In the genomic region with DNA sequence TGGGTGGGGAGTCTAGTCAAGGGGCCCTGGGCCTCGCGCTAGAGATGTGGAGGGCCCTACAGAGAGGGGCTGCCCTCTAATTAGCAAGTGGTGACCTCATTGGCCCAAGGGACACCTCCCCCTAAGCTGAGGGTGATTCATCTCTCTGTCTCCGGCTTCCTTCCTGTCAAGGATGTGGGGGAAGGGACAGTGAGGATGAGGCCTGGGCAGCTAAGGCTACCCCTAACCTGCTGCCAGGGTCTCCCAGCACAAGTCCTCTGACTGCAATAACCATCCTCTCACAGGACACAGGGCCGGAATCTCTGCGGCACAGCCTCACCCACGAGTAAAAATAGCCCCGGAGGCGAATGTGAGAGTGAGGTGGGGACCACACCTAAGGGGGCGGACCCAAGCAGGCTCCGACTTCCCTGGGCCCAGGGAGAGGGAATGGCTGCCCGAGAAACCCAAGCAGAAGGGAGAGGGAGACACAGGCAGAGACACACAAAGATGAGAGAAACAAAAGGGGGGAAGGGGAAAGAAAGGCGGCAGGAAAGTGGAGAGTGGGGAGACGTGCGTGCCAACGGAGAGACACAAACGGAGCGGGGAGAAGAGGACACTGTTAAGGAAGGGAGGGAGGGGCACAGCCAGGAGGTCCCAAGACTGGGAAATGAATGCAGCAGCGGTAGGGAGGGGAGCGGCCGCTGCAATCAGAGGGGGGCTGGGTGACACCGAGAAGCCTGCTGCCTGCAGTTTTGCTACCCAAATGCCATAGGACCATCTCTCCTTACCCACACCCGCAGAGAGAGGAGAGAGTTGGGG, we compare ENCODE assay signal across 8 cellular contexts. TPM values are rescaled to one million over a fixed set of nuclear protein-coding genes. Genes with fewer than 3 reads are reported as not detected.
DNase-seq lines count a peak whose midpoint lies in the region; ATAC-seq and TF ChIP-seq lines count a peak whose summit lies in the region.

No MANE protein-coding gene starts in this region.

- H3K27ac Mint-ChIP-seq in HFFc6, result peak overlapping the region; percentile 92
- peak overlapping the region; percentile 93 for H3K27ac Mint-ChIP-seq in activated naive CD8-positive, alpha-beta T cell treated with anti-CD3 and anti-CD28 coated beads, Interleukin-2, amount 10 ng/mL, durations not matched to agents 7 days and 5 days

- TF ChIP-seq RAD21 in SK-N-SH (IDR thresholded peaks at IDR 0.05; ENCODE audit: low read length), result no peak

- in situ Hi-C loops in Caki2 (cut with HindIII; ENCODE audit: low pct_unique_long_range_greater_than_20kb, low sequenced_read_pairs), result no loop called here

- CTCF ChIA-PET in SK-N-SH (lab: Yijun Ruan, JAX), result interaction anchor here (1.0 to 5.5 kb wide), 5 partner anchors 31 to 96 kb away, joined by 3 to 23 read pairs (median 5); partner anchors contain the start of gene VARS1

- H2AFZ ChIP-seq in SK-N-SH (ENCODE audit: low read depth), result no peak overlapping the region

- H3F3A ChIP-seq in SK-N-SH (replicated peaks; ENCODE audit: insufficient read depth), result peaks cover 60% of the 10 kb centered on the region

- H3K4me1 Mint-ChIP-seq in HFFc6 (ENCODE audit: low read depth), result peaks cover 75% of the 10 kb centered on the region
- H3K4me1 Mint-ChIP-seq in activated naive CD8-positive, alpha-beta T cell treated with anti-CD3 and anti-CD28 coated beads, Interleukin-2, amount 10 ng/mL, durations not matched to agents 7 days and 5 days, result peaks cover 54% of the 10 kb centered on the region

- H3K27ac ChIP-seq in SK-N-SH (ENCODE audit: low read depth in 2 of 2, low read length in 1 of 2) (peak overlapping the region; percentile 88 to 90), right atrium auricular region (peak overlapping the region; percentile 93 to 96), sigmoid colon (peak overlapping the region; percentile 92 to 98 (median 94))

- POLR2A ChIA-PET in SK-N-SH (lab: Yijun Ruan, JAX), result interaction anchor here (1.3 to 2.1 kb wide), 4 partner anchors 32 to 100 kb away, joined by 4 to 6 read pairs (median 4); partner anchors contain the start of genes ABHD16A, HSPA1A and HSPA1L
- POLR2A ChIA-PET in activated naive CD8-positive, alpha-beta T cell treated with anti-CD3 and anti-CD28 coated beads, Interleukin-2, amount 10 ng/mL, durations not matched to agents 7 days and 5 days (lab: Charles Lee), result interaction anchor here (0.6 to 7.6 kb wide), 17 partner anchors 8 to 194 kb away, joined by 3 to 137 read pairs (median 10); partner anchors contain the start of genes ABHD16A, CSNK2B, DDAH2 and GPANK1

- H4K20me1 ChIP-seq in SK-N-SH (ENCODE audit: insufficient read depth), result peaks cover 21% of the 10 kb centered on the region

- TF ChIP-seq EP300 in SK-N-SH (IDR thresholded peaks at IDR 0.05; ENCODE audit: borderline replicate concordance in 1 of 2, low read depth in 1 of 2, low read length in 1 of 2), result no peak
- no peak for TF ChIP-seq EP300 in sigmoid colon (IDR thresholded peaks at IDR 0.05)

- H3K4me1 ChIP-seq in SK-N-SH (ENCODE audit: control insufficient read depth in 1 of 2, insufficient read depth in 2 of 2, low read depth in 1 of 2, low read length in 1 of 2) (peaks cover 29 to 38% of the 10 kb centered on the region in 2 experiments; a peak in 3 of 4 replicates), right atrium auricular region (peaks cover 0 to 59% of the 10 kb centered on the region in 2 donors), sigmoid colon (peaks cover 0 to 45% (median 37%) of the 10 kb centered on the region in 4 donors)

- H3K36me3 ChIP-seq in SK-N-SH (replicated peaks in 1 of 2; ENCODE audit: control insufficient read depth in 1 of 2, insufficient read depth in 2 of 2, low read length in 1 of 2) (peaks cover 26 to 39% of the 10 kb centered on the region in 2 experiments), right atrium auricular region (peaks cover 42% of the 10 kb centered on the region), sigmoid colon (peaks cover 24 to 36% (median 28%) of the 10 kb centered on the region in 4 donors)

- no peak for TF ChIP-seq CTCF in HFFc6 (IDR thresholded peaks at IDR 0.05)
- TF ChIP-seq CTCF in SK-N-SH (IDR thresholded peaks at IDR 0.05), result no peak
- no peak for TF ChIP-seq CTCF in right atrium auricular region (IDR thresholded peaks at IDR 0.05)
- no peak for TF ChIP-seq CTCF in sigmoid colon (IDR thresholded peaks at IDR 0.05)

- H3K4me2 ChIP-seq in SK-N-SH, result peak overlapping the region; percentile 99

- H3K27me3 Mint-ChIP-seq in HFFc6 (ENCODE audit: insufficient read depth), result peaks cover 2% of the 10 kb centered on the region
- H3K27me3 Mint-ChIP-seq in activated naive CD8-positive, alpha-beta T cell treated with anti-CD3 and anti-CD28 coated beads, Interleukin-2, amount 10 ng/mL, durations not matched to agents 7 days and 5 days, result no peaks in the 10 kb centered on the region

- peak in 1 of 2 donors; percentile 49 for TF ChIP-seq POLR2A in sigmoid colon (IDR thresholded peaks at IDR 0.05)

- H3K4me3 Mint-ChIP-seq in HFFc6, result peak overlapping the region; percentile 98
- H3K4me3 Mint-ChIP-seq in activated naive CD8-positive, alpha-beta T cell treated with anti-CD3 and anti-CD28 coated beads, Interleukin-2, amount 10 ng/mL, durations not matched to agents 7 days and 5 days, result peak overlapping the region; percentile 98

- intact Hi-C loops in sigmoid colon (cut with DNase I) (no loop called here), posterior vena cava (cut with DNase I) (loop anchor here in 1 of 2 donors (10.0 kb wide), 1 partner anchor 60 kb away; the partner anchor contains the start of gene VARS1)

- H3K9ac ChIP-seq in SK-N-SH, result peak overlapping the region; percentile 97

- no peaks in the 10 kb centered on the region for H3K27me3 ChIP-seq in SK-N-SH (ENCODE audit: insufficient read depth)
- H3K27me3 ChIP-seq in right atrium auricular region, result no peaks in the 10 kb centered on the region
- H3K27me3 ChIP-seq in sigmoid colon, result no peaks in the 10 kb centered on the region

- no peaks in the 10 kb centered on the region for H3K9me3 Mint-ChIP-seq in HFFc6
- H3K9me3 Mint-ChIP-seq in activated naive CD8-positive, alpha-beta T cell treated with anti-CD3 and anti-CD28 coated beads, Interleukin-2, amount 10 ng/mL, durations not matched to agents 7 days and 5 days, result no peaks in the 10 kb centered on the region

- 2% methylated on average over 21 of the region's 22 CpGs for WGBS in SK-N-SH (ENCODE audit: low lambda C conversion rate)
- WGBS in sigmoid colon, 2 donors, result 0 to 1% methylated on average over 22 of the region's 22 CpGs

- H3K79me2 ChIP-seq in SK-N-SH (ENCODE audit: insufficient read depth), result peaks cover 62% of the 10 kb centered on the region

- H3K4me3 ChIP-seq in SK-N-SH (ENCODE audit: low read depth in 2 of 2, low read length in 1 of 2) (peak overlapping the region; percentile 85 to 86), right atrium auricular region (peak overlapping the region; percentile 72), sigmoid colon (peak overlapping the region; percentile 64 to 76 (median 73))

- H3K9me3 ChIP-seq in SK-N-SH, result no peaks in the 10 kb centered on the region
- H3K9me3 ChIP-seq in right atrium auricular region, result no peaks in the 10 kb centered on the region
- H3K9me3 ChIP-seq in sigmoid colon, result no peaks in the 10 kb centered on the region

- peaks cover 46% of the 10 kb centered on the region for H3K36me3 Mint-ChIP-seq in HFFc6 (ENCODE audit: low read depth)
- peaks cover 43% of the 10 kb centered on the region for H3K36me3 Mint-ChIP-seq in activated naive CD8-positive, alpha-beta T cell treated with anti-CD3 and anti-CD28 coated beads, Interleukin-2, amount 10 ng/mL, durations not matched to agents 7 days and 5 days

- DNase-seq in Caki2 (ENCODE audit: low read depth) (peak; percentile 85), HFFc6 (peak; percentile 60), SK-N-SH (no peak), right atrium auricular region (ENCODE audit: low spot score) (peak; percentile 75), sigmoid colon (no peak), posterior vena cava (ENCODE audit: low spot score) (no peak)
- peak; percentile 70 for DNase-seq in activated naive CD8-positive, alpha-beta T cell treated with anti-CD3 and anti-CD28 coated beads, Interleukin-2, amount 10 ng/mL, durations not matched to agents 7 days and 5 days

- ATAC-seq in activated naive CD8-positive, alpha-beta T cell treated with anti-CD3 and anti-CD28 coated beads, Interleukin-2, amount 10 ng/mL, durations not matched to agents 7 days and 5 days (ENCODE audit: low read depth), result peak; percentile 37
- ATAC-seq in GM19395 (IDR thresholded peaks at IDR 0.05; ENCODE audit: unreplicated experiment), result no peak

- H3K9me2 ChIP-seq in SK-N-SH, result no peaks in the 10 kb centered on the region

RNA-seq across cellular contexts. Expression of gene CLIC1, which starts 1.4 kb away (rescaled TPM):
- total RNA-seq in Caki2 (2014; rRNA removed; shearing (Covaris generic); ENCODE audit: low replicate concordance), result 1,335 and 1,598 TPM in 2 replicates
- total RNA-seq in HFFc6 (2021; fragmentation: NEBNext Ultra II Directional; extraction: Animal tissue kit (Norgen Biotek cat#: 25700)), result 100 to 1,000 TPM; 638 to 833 (median 745) TPM
- polyA plus RNA-seq in SK-N-SH (2012; rRNA removed) (520 and 569 TPM in 2 replicates), sigmoid colon (100 to 1,000 TPM; 623 to 668 (median 634) TPM)
- polyA plus RNA-seq in SK-N-SH (2012; cell fraction: cytosol; rRNA removed), result 391 and 518 TPM in 2 replicates
- polyA plus RNA-seq in SK-N-SH (2012; cell fraction: nucleus; rRNA removed), result 233 and 286 TPM in 2 replicates
- total RNA-seq in activated naive CD8-positive, alpha-beta T cell treated with anti-CD3 and anti-CD28 coated beads, Interleukin-2, amount 10 ng/mL, durations not matched to agents 7 days and 5 days, result 100 to 1,000 TPM; 425 to 456 TPM
- total RNA-seq in right atrium auricular region (100 to 1,000 TPM in 1 of 2 donors, 10 to 100 TPM in 1; 90.9 to 194 TPM), sigmoid colon (100 to 1,000 TPM; 172 to 251 (median 214) TPM), posterior vena cava (100 to 1,000 TPM; 272 to 402 TPM)

RNA-seq across cellular contexts. Expression of gene MSH5, which starts 4.9 kb away (rescaled TPM):
- 20.2 and 54.7 TPM in 2 replicates for total RNA-seq in Caki2 (2014; rRNA removed; shearing (Covaris generic); ENCODE audit: low replicate concordance)
- total RNA-seq in HFFc6 (2021; fragmentation: NEBNext Ultra II Directional; extraction: Animal tissue kit (Norgen Biotek cat#: 25700)), result 10 to 100 TPM in 4 of 6 experiments, 1 to 10 TPM in 2; 7.4 to 14.8 (median 12.6) TPM
- 16.0 and 19.5 TPM in 2 replicates for polyA plus RNA-seq in SK-N-SH (2012; rRNA removed)
- polyA plus RNA-seq in SK-N-SH (2012; cell fraction: cytosol; rRNA removed), result 4.2 and 5.4 TPM in 2 replicates
- 143 and 155 TPM in 2 replicates for polyA plus RNA-seq in SK-N-SH (2012; cell fraction: nucleus; rRNA removed)
- total RNA-seq in activated naive CD8-positive, alpha-beta T cell treated with anti-CD3 and anti-CD28 coated beads, Interleukin-2, amount 10 ng/mL, durations not matched to agents 7 days and 5 days, result 10 to 100 TPM; 59.2 to 68.2 TPM
- under 1 TPM; 0.37 to 0.98 TPM for total RNA-seq in right atrium auricular region
- 10 to 100 TPM in 1 of 4 donors, 1 to 10 TPM in 3; 4.2 to 23.5 (median 5.7) TPM for total RNA-seq in sigmoid colon
- polyA plus RNA-seq in sigmoid colon, result 10 to 100 TPM in 1 of 3 donors, 1 to 10 TPM in 1, not detected in 1; 1.6 to 18.7 TPM
- 1 to 10 TPM; 7.7 to 9.8 TPM for total RNA-seq in posterior vena cava

RNA-seq across cellular contexts. Expression of gene DDAH2, which starts 5.8 kb away (rescaled TPM):
- total RNA-seq in Caki2 (2014; rRNA removed; shearing (Covaris generic); ENCODE audit: low replicate concordance), result 214 and 216 TPM in 2 replicates
- 10 to 100 TPM; 44.0 to 47.8 (median 46.0) TPM for total RNA-seq in HFFc6 (2021; fragmentation: NEBNext Ultra II Directional; extraction: Animal tissue kit (Norgen Biotek cat#: 25700))
- polyA plus RNA-seq in SK-N-SH (2012; rRNA removed) (147 and 180 TPM in 2 replicates), sigmoid colon (100 to 1,000 TPM; 137 to 340 (median 213) TPM)
- polyA plus RNA-seq in SK-N-SH (2012; cell fraction: cytosol; rRNA removed), result 91.7 and 126 TPM in 2 replicates
- 130 and 185 TPM in 2 replicates for polyA plus RNA-seq in SK-N-SH (2012; cell fraction: nucleus; rRNA removed)
- 10 to 100 TPM; 28.3 to 29.1 TPM for total RNA-seq in activated naive CD8-positive, alpha-beta T cell treated with anti-CD3 and anti-CD28 coated beads, Interleukin-2, amount 10 ng/mL, durations not matched to agents 7 days and 5 days
- total RNA-seq in right atrium auricular region (10 to 100 TPM; 53.5 to 93.3 TPM), sigmoid colon (100 to 1,000 TPM in 2 of 4 donors, 10 to 100 TPM in 2; 86.7 to 146 (median 107) TPM), posterior vena cava (10 to 100 TPM; 88.3 to 97.4 TPM)

RNA-seq across cellular contexts. Expression of gene MPIG6B, which starts 11.7 kb away (rescaled TPM):
- not detected in 2 replicates for total RNA-seq in Caki2 (2014; rRNA removed; shearing (Covaris generic); ENCODE audit: low replicate concordance)
- total RNA-seq in HFFc6 (2021; fragmentation: NEBNext Ultra II Directional; extraction: Animal tissue kit (Norgen Biotek cat#: 25700)), result not detected
- not detected in 2 replicates for polyA plus RNA-seq in SK-N-SH (2012; rRNA removed)
- polyA plus RNA-seq in SK-N-SH (2012; cell fraction: cytosol; rRNA removed), result not detected in 2 replicates
- not detected in 2 replicates for polyA plus RNA-seq in SK-N-SH (2012; cell fraction: nucleus; rRNA removed)
- 1 to 10 TPM; 1.2 to 1.5 TPM for total RNA-seq in activated naive CD8-positive, alpha-beta T cell treated with anti-CD3 and anti-CD28 coated beads, Interleukin-2, amount 10 ng/mL, durations not matched to agents 7 days and 5 days
- under 1 TPM in 1 of 2 donors, not detected in 1; 0.55 TPM for total RNA-seq in right atrium auricular region
- not detected for total RNA-seq in sigmoid colon
- under 1 TPM in 1 of 3 donors, not detected in 2; 0.13 TPM for polyA plus RNA-seq in sigmoid colon
- 1 to 10 TPM in 1 of 2 donors, under 1 TPM in 1; 0.52 to 1.1 TPM for total RNA-seq in posterior vena cava

RNA-seq across cellular contexts. Expression of gene LY6G6C, which starts 13.4 kb away (rescaled TPM):
- not detected in 2 replicates for total RNA-seq in Caki2 (2014; rRNA removed; shearing (Covaris generic); ENCODE audit: low replicate concordance)
- not detected for total RNA-seq in HFFc6 (2021; fragmentation: NEBNext Ultra II Directional; extraction: Animal tissue kit (Norgen Biotek cat#: 25700))
- polyA plus RNA-seq in SK-N-SH (2012; rRNA removed) (0.08 TPM in 1 of 2 replicates, not detected in the other), sigmoid colon (1 to 10 TPM in 2 of 3 donors, under 1 TPM in 1; 0.07 to 1.2 (median 1.2) TPM)
- polyA plus RNA-seq in SK-N-SH (2012; cell fraction: cytosol; rRNA removed), result not detected in 2 replicates
- 0.36 and 0.37 TPM in 2 replicates for polyA plus RNA-seq in SK-N-SH (2012; cell fraction: nucleus; rRNA removed)
- not detected for total RNA-seq in activated naive CD8-positive, alpha-beta T cell treated with anti-CD3 and anti-CD28 coated beads, Interleukin-2, amount 10 ng/mL, durations not matched to agents 7 days and 5 days
- total RNA-seq in right atrium auricular region (1 to 10 TPM in 1 of 2 donors, not detected in 1; 1.3 TPM), sigmoid colon (not detected), posterior vena cava (not detected)

Comparison
In these comparisons a context has a peak if more than half of its experiments do, and no peak if none do; other contexts are left out.
1. DNase-seq: peak in Caki2 (single experiment), HFFc6 (single experiment), activated naive CD8-positive, alpha-beta T cell treated with anti-CD3 and anti-CD28 coated beads, Interleukin-2, amount 10 ng/mL, durations not matched to agents 7 days and 5 days (single experiment) and right atrium auricular region (single experiment); none in SK-N-SH (single experiment), sigmoid colon (single experiment) and posterior vena cava (single experiment).
2. Peak in every context shown above with its lines, with median percentiles within 50 percentile points of each other: H3K27ac ChIP-seq and H3K4me3 ChIP-seq.